In genomic region chr14:75249958-75250336, GRCh38 we compare ENCODE assay signal across 11 cellular contexts. TPM values are rescaled to one million over a fixed set of nuclear protein-coding genes. Genes with fewer than 3 reads are reported as not detected.
DNase-seq lines count a peak whose midpoint lies in the region; ATAC-seq, FAIRE-seq and TF ChIP-seq lines count a peak whose summit lies in the region.
"Had no signal": no experiment of that assay in that cellular context is flagged by ENCODE, and none has a peak within 500 bp of the region (broad histone marks: within the 10 kb centered on the region; RNA-seq: fewer than 3 reads in every experiment).

No MANE protein-coding gene starts in this region.

- no peaks in the 10 kb centered on the region for H3K36me3 Mint-ChIP-seq in CD4-positive, CD25-positive, alpha-beta regulatory T cell

- H3K4me3 Mint-ChIP-seq in CD4-positive, CD25-positive, alpha-beta regulatory T cell, result peak overlapping the region; percentile 59 to 85 (median 63)
- H3K4me3 Mint-ChIP-seq: nephron progenitor cell had no signal

- TF ChIP-seq CTCF in K562 (IDR thresholded peaks at IDR 0.05 in 2 of 3, conservative IDR thresholded peaks at IDR 0.05 in 1 of 3; ENCODE audit: insufficient read depth in 2 of 3, low read depth in 1 of 3, low read length in 3 of 3), result no peak

- WGBS in K562 (ENCODE audit: insufficient coverage, low coverage, missing lambda C conversion rate), result 51% methylated on average over 2 of the region's 2 CpGs

- H3K4me3 ChIP-seq in CD4-positive, CD25-positive, alpha-beta regulatory T cell (ENCODE audit: low read depth, low read length), result peak overlapping the region; percentile 68
- no peak overlapping the region for H3K4me3 ChIP-seq in K562
- H3K4me3 ChIP-seq: SJSA1 had no signal

- no peak for TF ChIP-seq EP300 in K562 (IDR thresholded peaks at IDR 0.05; ENCODE audit: low read length)

- peaks cover 27 to 67% (median 31%) of the 10 kb centered on the region in 4 donors for H3K4me1 Mint-ChIP-seq in CD4-positive, CD25-positive, alpha-beta regulatory T cell

- H3K79me2 ChIP-seq in K562 (ENCODE audit: control insufficient read depth, insufficient read depth, low read length), result no peaks in the 10 kb centered on the region

- TF ChIP-seq POLR2A in K562 (conservative IDR thresholded peaks at IDR 0.05), result no peak

- H3K4me1 ChIP-seq in CD4-positive, CD25-positive, alpha-beta regulatory T cell (ENCODE audit: control insufficient read depth, insufficient read depth, low read length, poor library complexity, severe bottlenecking), result peaks cover 49% of the 10 kb centered on the region
- H3K4me1 ChIP-seq in K562 (replicated peaks in 1 of 2; ENCODE audit: control insufficient read depth in 2 of 2, insufficient read depth in 2 of 2, low read length in 2 of 2), result peaks cover 0 to 23% of the 10 kb centered on the region in 2 experiments; a peak in 3 of 5 replicates
- H3K4me1 ChIP-seq: SJSA1 had no signal

- H3K9ac ChIP-seq in K562 (ENCODE audit: insufficient read depth in 1 of 2, low read depth in 2 of 2, low read length in 2 of 2), result no peak overlapping the region

- H3K27ac Mint-ChIP-seq in CD4-positive, CD25-positive, alpha-beta regulatory T cell, result peak overlapping the region; percentile 77 to 98 (median 97)
- H3K27ac Mint-ChIP-seq: nephron progenitor cell had no signal

- H3K9me3 ChIP-seq in CD4-positive, CD25-positive, alpha-beta regulatory T cell (ENCODE audit: control insufficient read depth in 2 of 2, low read length in 2 of 2), result no peaks in the 10 kb centered on the region
- no peaks in the 10 kb centered on the region for H3K9me3 ChIP-seq in K562 (replicated peaks; ENCODE audit: control insufficient read depth, insufficient read depth, low read depth, low read length)
- H3K9me3 ChIP-seq: SJSA1 had no signal

- ATAC-seq in CD4-positive, CD25-positive, alpha-beta regulatory T cell (ENCODE audit: low read depth in 2 of 2), result no peak
- ATAC-seq in GM19395 (IDR thresholded peaks at IDR 0.05; ENCODE audit: unreplicated experiment) (peak; percentile 13), HG03432 (IDR thresholded peaks at IDR 0.05; ENCODE audit: unreplicated experiment) (peak; percentile 27), K562 (no peak), GM21529 (IDR thresholded peaks at IDR 0.05; ENCODE audit: unreplicated experiment) (no peak)

- H3K9me1 ChIP-seq in K562 (ENCODE audit: control insufficient read depth, insufficient read depth, low read length), result no peaks in the 10 kb centered on the region

- no peak overlapping the region for H3K4me2 ChIP-seq in K562 (ENCODE audit: insufficient read depth, low read length)

- in situ Hi-C loops in K562 (cut with MboI), result no loop called here

- TF ChIP-seq RAD21 in K562 (CRISPR knock-in tag; conservative IDR thresholded peaks at IDR 0.05 in 1 of 2, IDR thresholded peaks at IDR 0.05 in 1 of 2), result no peak

- intact Hi-C loops in K562 (cut with micrococcal nuclease), result no loop called here

- CTCF ChIA-PET in K562 (lab: Yijun Ruan, JAX; ENCODE audit: low intra/inter-chr PET ratio), result no interaction called here

- no TSS peak for BruUV-seq in K562 (replicated peaks; lab: Mats Ljungman, UMichigan)

- no peaks in the 10 kb centered on the region for H3K36me3 ChIP-seq in CD4-positive, CD25-positive, alpha-beta regulatory T cell (ENCODE audit: control insufficient read depth, insufficient read depth, low read length)
- no peaks in the 10 kb centered on the region for H3K36me3 ChIP-seq in K562 (ENCODE audit: control insufficient read depth, insufficient read depth, low read length)
- H3K36me3 ChIP-seq: SJSA1 had no signal

- no peaks in the 10 kb centered on the region for H4K20me1 ChIP-seq in K562 (replicated peaks; ENCODE audit: control insufficient read depth, insufficient read depth, low read length)

- peaks cover 0 to 1% (median 0%) of the 10 kb centered on the region in 7 donors for H3K9me3 Mint-ChIP-seq in CD4-positive, CD25-positive, alpha-beta regulatory T cell
- H3K9me3 Mint-ChIP-seq: nephron progenitor cell had no signal

- H3K27me3 Mint-ChIP-seq in CD4-positive, CD25-positive, alpha-beta regulatory T cell, result peaks cover 11% of the 10 kb centered on the region

- no peaks in the 10 kb centered on the region for H3K27me3 ChIP-seq in CD4-positive, CD25-positive, alpha-beta regulatory T cell (ENCODE audit: control insufficient read depth, insufficient read depth, low read length)
- no peaks in the 10 kb centered on the region for H3K27me3 ChIP-seq in K562 (ENCODE audit: control insufficient read depth in 2 of 2, insufficient read depth in 2 of 2, low read length in 2 of 2)
- H3K27me3 ChIP-seq: SJSA1 had no signal

- POLR2A ChIA-PET in K562 (lab: Yijun Ruan, JAX), result no interaction called here

- peak overlapping the region; percentile 65 for H2AFZ ChIP-seq in K562 (ENCODE audit: low read depth, low read length)

- peak overlapping the region; percentile 96 for H3K27ac ChIP-seq in CD4-positive, CD25-positive, alpha-beta regulatory T cell (ENCODE audit: insufficient read depth, low read length, poor library complexity, severe bottlenecking)
- no peak overlapping the region for H3K27ac ChIP-seq in K562 (ENCODE audit: extremely low read depth, low read depth, low read length)
- H3K27ac ChIP-seq: SJSA1 had no signal

- FAIRE-seq in K562 (lab: Jason Lieb, UNC) (no peak), urothelium cell line (lab: Jason Lieb, UNC) (no peak)

- no peak for DNase-seq in CD4-positive, CD25-positive, alpha-beta regulatory T cell
- DNase-seq in K562 (ENCODE audit: extremely low read depth in 1 of 4, low spot score in 3 of 4), result no peak
- no peak for DNase-seq in SHP77 treated with DMSO at 0.1 percent for 48 hours (lab: John Stamatoyannopoulos, UW)
- no peak for DNase-seq in urothelium cell line (ENCODE audit: low spot score)
- DNase-seq in glomerular visceral epithelial cell (ENCODE audit: extremely low spot score), result no peak
- DNase-seq: NCI-H1048, nephron progenitor cell had no signal

TF ChIP-seq in K562, 482 proteins besides CTCF, POLR2A, EP300 and RAD21:
- 0 out of 2 replicates have a peak, but pooled peaks have one; percentile 21 for TF ChIP-seq CEBPB (tag; IDR thresholded peaks at IDR 0.05)
- no peak for TF ChIP-seq CBX3 (IDR thresholded peaks at IDR 0.05; ENCODE audit: borderline replicate concordance in 1 of 2, low read length in 2 of 2)
- no peak for TF ChIP-seq CEBPG (CRISPR knock-in tag; IDR thresholded peaks at IDR 0.05)
- 0 out of 4 replicates have a peak, but pooled peaks of 1 of the 2 experiments have one; percentile 12 for TF ChIP-seq CEBPG (tag; conservative IDR thresholded peaks at IDR 0.05 in 1 of 2, IDR thresholded peaks at IDR 0.05 in 1 of 2)

RNA-seq across cellular contexts. Expression of gene FOS, which starts 28.7 kb away (rescaled TPM):
- 1,673 TPM for total RNA-seq in CD4-positive, CD25-positive, alpha-beta regulatory T cell
- polyA plus RNA-seq in CD4-positive, CD25-positive, alpha-beta regulatory T cell, result 100 to 1,000 TPM in 2 of 4 donors, 10 to 100 TPM in 2; 56.8 to 145 (median 104) TPM
- total RNA-seq in K562 (2011; cell fraction: chromatin; rRNA removed; ENCODE audit: low replicate concordance), result 20.9 and 54.0 TPM in 2 replicates
- 42.1 and 51.5 TPM in 2 replicates for total RNA-seq in K562 (2011; cell fraction: nucleolus; rRNA removed)
- total RNA-seq in K562 (2011; cell fraction: nucleoplasm; rRNA removed), result 28.7 and 32.3 TPM in 2 replicates
- total RNA-seq in K562 (2014; rRNA removed) (12.1 and 19.4 TPM in 2 replicates), K562 (2014; rRNA removed; fragmentation: Illumina TruSeq; extraction: Trizol) (4.2 and 8.9 TPM in 2 replicates), K562 (2015; rRNA removed; fragmentation: Illumina TruSeq; extraction: Trizol) (0.54 and 1.1 TPM in 2 replicates), K562 (2021) (13.8 and 17.4 TPM in 2 replicates)
- polyA plus RNA-seq in K562 (2011; rRNA removed) (3.6 and 5.7 TPM in 2 replicates), K562 (2014; fragmentation: Illumina TruSeq; extraction: Trizol) (8.2 and 12.8 TPM in 2 replicates), K562 (2014; fragmentation: Nextera tagmentation; extraction: Ambion mirVana) (1 to 10 TPM in 1 of 2 experiments, under 1 TPM in 1; 0.56 to 2.1 TPM), K562 (2014; rRNA removed) (11.6 and 14.8 TPM in 2 replicates)
- polyA plus RNA-seq in K562 (2011; cell fraction: cytosol; rRNA removed), result 3.7 and 20.6 TPM in 2 replicates
- polyA plus RNA-seq in K562 (2011; cell fraction: nucleus; rRNA removed), result 13.7 and 48.9 TPM in 2 replicates
- polyA plus RNA-seq in K562 (2012), result 8.3 and 9.7 TPM in 2 replicates
- 3.8 and 7.1 TPM in 2 replicates for polyA minus RNA-seq in K562 (2011; rRNA and poly(A)+ RNA removed)
- polyA minus RNA-seq in K562 (2011; cell fraction: cytosol; rRNA and poly(A)+ RNA removed), result 7.6 and 8.7 TPM in 2 replicates
- 24.0 and 43.5 TPM in 2 replicates for polyA minus RNA-seq in K562 (2011; cell fraction: nucleus; rRNA and poly(A)+ RNA removed)

Comparison
In these comparisons a context has a peak if more than half of its experiments do, and no peak if none do; other contexts are left out.
1. ATAC-seq: peak in GM19395 (single experiment) and HG03432 (single experiment); none in CD4-positive, CD25-positive, alpha-beta regulatory T cell (0 of 2), K562 (single experiment) and GM21529 (single experiment).
2. RNA of gene FOS, which starts 28.7 kb away (total RNA-seq): 1,673 TPM in CD4-positive, CD25-positive, alpha-beta regulatory T cell (single experiment); 0.54 to 54.0 TPM in K562; every median in the first group is over 10 times any median in the second.